Comparison of ENCODE assay signal across 30 cellular contexts in the genomic region with DNA sequence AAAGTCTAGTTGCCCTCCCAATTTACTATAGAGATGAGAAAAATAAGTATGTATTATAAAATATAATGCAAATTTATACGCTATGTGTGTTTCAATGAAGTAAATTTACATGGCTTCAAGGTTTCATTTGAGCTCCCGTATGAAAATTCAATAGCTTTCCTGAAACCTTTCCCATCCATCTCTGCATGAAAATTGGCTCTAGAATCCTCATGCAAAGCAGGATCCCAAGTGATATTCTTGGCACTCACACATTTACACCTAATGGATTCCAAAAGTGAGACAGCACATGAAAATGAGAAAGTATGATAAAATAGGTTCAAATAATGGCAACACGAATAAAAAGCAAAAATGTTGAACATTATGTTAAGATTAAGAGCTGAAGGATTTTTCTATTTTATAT.
"Had no signal": no experiment of that assay in that cellular context is flagged by ENCODE, and none has a peak within 500 bp of the region (broad histone marks: within the 10 kb centered on the region; RNA-seq: fewer than 3 reads in every experiment).

No MANE protein-coding gene starts in this region.

- H3K4me3 ChIP-seq: ascending aorta, cardiac muscle cell had no signal

- DNase-seq: activated B cell treated with CpG ODN at 0.5 μM for 24 hours; activated CD4-positive, alpha-beta memory T cell treated with anti-CD3 and anti-CD28 coated beads for 36 hours; activated CD4-positive, alpha-beta T cell treated with anti-CD3 and anti-CD28 coated beads for 4 hours; activated CD4-positive, alpha-beta T cell treated with anti-CD3 and anti-CD28 coated beads, Interleukin-2, amount 10 ng/mL, durations not matched to agents 24 days and 14 days; activated CD4-positive, alpha-beta T cell treated with anti-CD3 and anti-CD28 coated beads, Interleukin-2, amount 50 U/mL, for 1 hour; activated CD4-positive, alpha-beta T cell treated with anti-CD3 and anti-CD28 coated beads, Interleukin-2, amount 50 U/mL, for 4 hours; activated CD4-positive, CD25-positive, alpha-beta regulatory T cell treated with anti-CD3 and anti-CD28 coated beads, Interleukin-2, amount 50 U/mL, for 72 hours; activated CD8-positive, alpha-beta memory T cell treated with anti-CD3 and anti-CD28 coated beads, Interleukin-2, amount 50 U/mL, for 4 hours; activated CD8-positive, alpha-beta T cell treated with anti-CD3 and anti-CD28 coated beads for 36 hours; activated effector memory CD4-positive, alpha-beta T cell treated with anti-CD3 and anti-CD28 coated beads, Interleukin-2, amount 50 U/mL, for 16 hours; activated gamma-delta T cell treated with Interleukin-2 at 50 U/mL for 16 hours; activated naive CD4-positive, alpha-beta T cell; activated naive CD4-positive, alpha-beta T cell treated with anti-CD3 and anti-CD28 coated beads for 36 hours; activated naive CD4-positive, alpha-beta T cell treated with anti-CD3 and anti-CD28 coated beads, Interleukin-2, amount 50 U/mL, for 16 hours; activated naive CD8-positive, alpha-beta T cell treated with anti-CD3 and anti-CD28 coated beads for 36 hours; activated T-cell treated with anti-CD3 and anti-CD28 coated beads for 4 hours; activated T-cell treated with anti-CD3 and anti-CD28 coated beads, Interleukin-2, amount 50 U/mL, for 1 hour; activated T-cell treated with anti-CD3 and anti-CD28 coated beads, Interleukin-2, amount 50 U/mL, for 4 hours; activated T-cell treated with anti-CD3 and anti-CD28 coated beads, Interleukin-2, amount 50 U/mL, for 72 hours; amygdala; anterior cingulate cortex; caudate nucleus; T-helper 1 cell; T-helper 2 cell; T-helper 9 cell had no signal

- H3K36me3 ChIP-seq: ascending aorta, cardiac muscle cell had no signal

- H3K4me1 ChIP-seq: ascending aorta had no signal

- H3K27me3 ChIP-seq: ascending aorta, cardiac muscle cell had no signal

- H3K9me3 ChIP-seq: ascending aorta had no signal

- H3K27ac ChIP-seq: ascending aorta, cardiac muscle cell, VCaP had no signal

- ATAC-seq: activated CD8-positive, alpha-beta T cell treated with anti-CD3 and anti-CD28 coated beads for 36 hours; activated naive CD4-positive, alpha-beta T cell treated with anti-CD3 and anti-CD28 coated beads, Interleukin-2, amount 50 U/mL, for 72 hours; activated T-cell treated with anti-CD3 and anti-CD28 coated beads, Interleukin-2, amount 50 U/mL, for 4 hours; activated T-cell treated with anti-CD3 and anti-CD28 coated beads, Interleukin-2, amount 50 U/mL, for 72 hours; activated T-helper 17 cell treated with anti-CD3 and anti-CD28 coated beads, Interleukin-2, amount 50 U/mL, for 72 hours had no signal
